ENCODE assay signal across 8 cellular contexts in genomic region chr16:12271006-12271405, GRCh38.
DNase-seq lines count a peak whose midpoint lies in the region; ATAC-seq, FAIRE-seq and TF ChIP-seq lines count a peak whose summit lies in the region.

No MANE protein-coding gene starts in this region.

- no peak overlapping the region for H3K27ac Mint-ChIP-seq in HFFc6
- H3K27ac Mint-ChIP-seq in activated naive CD8-positive, alpha-beta T cell treated with anti-CD3 and anti-CD28 coated beads for 36 hours, result no peak overlapping the region

- H3K27me3 Mint-ChIP-seq in HFFc6 (ENCODE audit: insufficient read depth), result no peaks in the 10 kb centered on the region
- no peaks in the 10 kb centered on the region for H3K27me3 Mint-ChIP-seq in activated naive CD8-positive, alpha-beta T cell treated with anti-CD3 and anti-CD28 coated beads for 36 hours

- DNase-seq in Ammon's horn (ENCODE audit: low spot score) (peak; percentile 67), HFFc6 (peak; percentile 2), WERI-Rb-1 (peak; percentile 56), kidney (no peak), germinal center (ENCODE audit: low spot score) (no peak)
- DNase-seq in activated naive CD8-positive, alpha-beta T cell treated with anti-CD3 and anti-CD28 coated beads for 36 hours, result no peak

- intact Hi-C loops in kidney (cut with DNase I), result no loop called here

- no peak for ATAC-seq in HG02678 (IDR thresholded peaks at IDR 0.05; ENCODE audit: unreplicated experiment)
- no peak for ATAC-seq in GM19328 (IDR thresholded peaks at IDR 0.05; ENCODE audit: unreplicated experiment)

- no peaks in the 10 kb centered on the region for H3K9me3 ChIP-seq in WERI-Rb-1 (ENCODE audit: severe bottlenecking)
- H3K9me3 ChIP-seq in kidney (ENCODE audit: control insufficient read depth in 1 of 2, low read length in 2 of 2), result no peaks in the 10 kb centered on the region

- H3K4me3 ChIP-seq in WERI-Rb-1 (ENCODE audit: low read depth, low read length) (no peak overlapping the region), kidney (ENCODE audit: low read length in 2 of 2) (no peak overlapping the region)

- no peaks in the 10 kb centered on the region for H3K36me3 Mint-ChIP-seq in HFFc6 (ENCODE audit: low read depth)
- no peaks in the 10 kb centered on the region for H3K36me3 Mint-ChIP-seq in activated naive CD8-positive, alpha-beta T cell treated with anti-CD3 and anti-CD28 coated beads for 36 hours

- FAIRE-seq in kidney (lab: Jason Lieb, UNC), result no peak

- TF ChIP-seq CTCF in HFFc6 (IDR thresholded peaks at IDR 0.05) (peak; percentile 50; the same call in 1 of the 2 replicates), WERI-Rb-1 (IDR thresholded peaks at IDR 0.05; ENCODE audit: low read depth, low read length) (peak; percentile 76), kidney (IDR thresholded peaks at IDR 0.05; ENCODE audit: borderline replicate concordance, extremely low read depth, insufficient read depth) (peak; percentile 17)

- no peaks in the 10 kb centered on the region for H3K4me1 Mint-ChIP-seq in HFFc6 (ENCODE audit: low read depth)
- no peaks in the 10 kb centered on the region for H3K4me1 Mint-ChIP-seq in activated naive CD8-positive, alpha-beta T cell treated with anti-CD3 and anti-CD28 coated beads for 36 hours

- H3K27me3 ChIP-seq in WERI-Rb-1 (ENCODE audit: insufficient read depth, low read depth, severe bottlenecking), result no peaks in the 10 kb centered on the region

- no peaks in the 10 kb centered on the region for H3K9me3 Mint-ChIP-seq in HFFc6
- H3K9me3 Mint-ChIP-seq in activated naive CD8-positive, alpha-beta T cell treated with anti-CD3 and anti-CD28 coated beads for 36 hours, result no peaks in the 10 kb centered on the region

- no peak overlapping the region for H3K4me3 Mint-ChIP-seq in HFFc6
- no peak overlapping the region for H3K4me3 Mint-ChIP-seq in activated naive CD8-positive, alpha-beta T cell treated with anti-CD3 and anti-CD28 coated beads for 36 hours

- H3K27ac ChIP-seq in WERI-Rb-1 (no peak overlapping the region), kidney (ENCODE audit: low read depth in 2 of 2, low read length in 2 of 2) (no peak overlapping the region)

- peaks cover 0 to 3% of the 10 kb centered on the region in 2 donors for H3K4me1 ChIP-seq in kidney (ENCODE audit: control insufficient read depth in 1 of 2, insufficient read depth in 1 of 2, low read depth in 1 of 2, low read length in 2 of 2)

- H3K36me3 ChIP-seq in WERI-Rb-1 (no peaks in the 10 kb centered on the region), kidney (ENCODE audit: control insufficient read depth in 1 of 2, insufficient read depth in 2 of 2, low read length in 2 of 2) (peaks cover 0 to 6% of the 10 kb centered on the region in 2 donors)

- H3K9ac ChIP-seq in kidney (ENCODE audit: low read length in 2 of 2), result no peak overlapping the region

Comparison
In these comparisons a context has a peak if more than half of its experiments do, and no peak if none do; other contexts are left out.
1. DNase-seq: peak in Ammon's horn (single experiment), HFFc6 (single experiment) and WERI-Rb-1 (single experiment); none in kidney (single experiment), activated naive CD8-positive, alpha-beta T cell treated with anti-CD3 and anti-CD28 coated beads for 36 hours (single experiment) and germinal center (single experiment).
2. CTCF ChIP-seq: peak in every context shown above with its lines; median percentile 76 in WERI-Rb-1; 50 in HFFc6; 17 in kidney.